In genomic region chr20:45816951-45817651, GRCh38 we compare ENCODE assay signal across 20 cellular contexts. TPM values are rescaled to one million over a fixed set of nuclear protein-coding genes. Genes with fewer than 3 reads are reported as not detected.
A peak's percentile ranks its signal among the peaks of the same experiment; 100 is the strongest.
DNase-seq lines count a peak whose midpoint lies in the region; ATAC-seq and TF ChIP-seq lines count a peak whose summit lies in the region.
"Had no signal": no experiment of that assay in that cellular context is flagged by ENCODE, and none has a peak within 500 bp of the region (broad histone marks: within the 10 kb centered on the region; RNA-seq: fewer than 3 reads in every experiment).

No MANE protein-coding gene starts in this region.

- H3K4me3 Mint-ChIP-seq in endothelial cell (ENCODE audit: unreplicated experiment), result no peak overlapping the region
- H3K4me3 Mint-ChIP-seq in progenitor cell of endocrine pancreas (ENCODE audit: low read depth), result no peak overlapping the region
- H3K4me3 Mint-ChIP-seq: activated CD4-positive, alpha-beta memory T cell treated with anti-CD3 and anti-CD28 coated beads for 36 hours had no signal

- TF ChIP-seq CTCF in endothelial cell (IDR thresholded peaks at IDR 0.05; ENCODE audit: unreplicated experiment) (no peak), progenitor cell of endocrine pancreas (IDR thresholded peaks at IDR 0.05; ENCODE audit: unreplicated experiment) (no peak), OCI-LY7 (conservative IDR thresholded peaks at IDR 0.05; ENCODE audit: low read length) (no peak), dorsolateral prefrontal cortex (IDR thresholded peaks at IDR 0.05 in 54 of 56, conservative IDR thresholded peaks at IDR 0.05 in 2 of 56; ENCODE audit: low read depth in 1 of 56, partially characterized antibody in 56 of 56) (no peak)

- H3K4me1 ChIP-seq in OCI-LY7 (ENCODE audit: insufficient read depth, low read length, poor library complexity, severe bottlenecking), result peaks cover 19% of the 10 kb centered on the region

- peaks cover under 1% of the 10 kb centered on the region; the same call in 1 of the 2 replicates for H3K9me3 ChIP-seq in OCI-LY7 (ENCODE audit: low read length)

- no peaks in the 10 kb centered on the region for H3K36me3 Mint-ChIP-seq in endothelial cell (ENCODE audit: low read depth, unreplicated experiment)
- peaks cover 3% of the 10 kb centered on the region for H3K36me3 Mint-ChIP-seq in progenitor cell of endocrine pancreas (ENCODE audit: insufficient read depth)

- H3K27ac Mint-ChIP-seq in endothelial cell (ENCODE audit: unreplicated experiment) (peak overlapping the region; percentile 36), progenitor cell of endocrine pancreas (peak overlapping the region; percentile 7)
- H3K27ac Mint-ChIP-seq: activated CD4-positive, alpha-beta memory T cell treated with anti-CD3 and anti-CD28 coated beads for 36 hours had no signal

- H3K27me3 Mint-ChIP-seq in endothelial cell (ENCODE audit: unreplicated experiment), result peaks cover 7% of the 10 kb centered on the region
- peaks cover 6% of the 10 kb centered on the region for H3K27me3 Mint-ChIP-seq in progenitor cell of endocrine pancreas

- no peak overlapping the region for H2AFZ ChIP-seq in OCI-LY7 (ENCODE audit: low read length)

- H3K4me3 ChIP-seq in OCI-LY7 (ENCODE audit: low read depth, low read length, poor library complexity, severe bottlenecking), result no peak overlapping the region
- no peak overlapping the region for H3K4me3 ChIP-seq in dorsolateral prefrontal cortex

- H3K4me2 ChIP-seq in OCI-LY7 (ENCODE audit: low read length), result no peak overlapping the region; the same call in 1 of the 2 replicates

- no peaks in the 10 kb centered on the region for H3K9me2 ChIP-seq in OCI-LY7 (ENCODE audit: insufficient read depth, low read length)

- DNase-seq in ELR (ENCODE audit: low read depth) (peak; percentile 43), M059J (ENCODE audit: low read depth) (peak; percentile 44), endothelial cell (ENCODE audit: low spot score) (no peak), progenitor cell of endocrine pancreas (ENCODE audit: low spot score, unreplicated experiment) (no peak), OCI-LY7 (ENCODE audit: low spot score) (no peak), dorsolateral prefrontal cortex (no peak)
- DNase-seq: activated CD4-positive, alpha-beta memory T cell treated with anti-CD3 and anti-CD28 coated beads for 36 hours; anterior cingulate cortex; MM.1S; NCI-H2081; NCI-H774; occipital lobe; SHP77; T-helper 9 cell had no signal

- H3K4me1 Mint-ChIP-seq in endothelial cell (ENCODE audit: unreplicated experiment) (peaks cover 9% of the 10 kb centered on the region), progenitor cell of endocrine pancreas (ENCODE audit: low read depth) (peaks cover 14% of the 10 kb centered on the region)

- no peaks in the 10 kb centered on the region for H4K20me1 ChIP-seq in OCI-LY7 (ENCODE audit: insufficient read depth, low read length)

- ATAC-seq in HG03460 (IDR thresholded peaks at IDR 0.05; ENCODE audit: unreplicated experiment) (no peak), GM21381 (IDR thresholded peaks at IDR 0.05; ENCODE audit: unreplicated experiment) (no peak)

- intact Hi-C loops in OCI-LY7 (cut with micrococcal nuclease; ENCODE audit: unreplicated experiment) (no loop called here), dorsolateral prefrontal cortex (cut with DNase I) (no loop called here)

- POLR2A ChIA-PET in OCI-LY7 (lab: Charles Lee), result no interaction called here

- no peaks in the 10 kb centered on the region for H3K9me3 Mint-ChIP-seq in endothelial cell (ENCODE audit: unreplicated experiment)
- no peaks in the 10 kb centered on the region for H3K9me3 Mint-ChIP-seq in progenitor cell of endocrine pancreas (ENCODE audit: low read depth)
- H3K9me3 Mint-ChIP-seq: activated CD4-positive, alpha-beta memory T cell treated with anti-CD3 and anti-CD28 coated beads for 36 hours; activated T-helper 2 cell treated with anti-CD3 and anti-CD28 coated beads, Interferon-gamma antibody, Interleukin-2, Interleukin-4, amounts not matched to agents 10 μg/mL and 5 μg/mL and 100 μg/mL, durations not matched to agents 14 hours and 24 hours and 36 hours had no signal

- CTCF ChIA-PET in OCI-LY7 (lab: Charles Lee; ENCODE audit: unreplicated experiment), result no interaction called here

- H3K27ac ChIP-seq in OCI-LY7 (ENCODE audit: low read depth, low read length, poor library complexity, severe bottlenecking) (no peak overlapping the region), dorsolateral prefrontal cortex (peak overlapping the region in 3 of 59 donors; percentile 5 to 43 (median 18))

- peaks cover 60% of the 10 kb centered on the region for H3K36me3 ChIP-seq in OCI-LY7 (ENCODE audit: insufficient read depth, low read length)

- peaks cover 28% of the 10 kb centered on the region for H3K79me2 ChIP-seq in OCI-LY7 (ENCODE audit: insufficient read depth, low read depth, low read length)

- no TSS peak for BruUV-seq in OCI-LY7 (replicated peaks; lab: Mats Ljungman, UMichigan)

- peaks cover 0 to 21% (median 0%) of the 10 kb centered on the region in 45 donors for H3K27me3 ChIP-seq in dorsolateral prefrontal cortex

RNA-seq across cellular contexts. Expression of gene UBE2C, which starts 4.7 kb away (rescaled TPM):
- total RNA-seq in M059J (2014; rRNA removed; shearing (Covaris generic)), result 435 and 579 TPM in 2 replicates
- total RNA-seq in endothelial cell (ENCODE audit: unreplicated experiment), result 22.9 TPM
- 63.9 and 69.0 TPM in 2 replicates for total RNA-seq in progenitor cell of endocrine pancreas
- total RNA-seq in OCI-LY7 (2014; rRNA removed; shearing (Covaris generic)), result 225 and 269 TPM in 2 replicates
- 222 and 255 TPM in 2 replicates for total RNA-seq in OCI-LY7 (2022)
- total RNA-seq in dorsolateral prefrontal cortex, result 1 to 10 TPM in 7 of 120 experiments, under 1 TPM in 5, not detected in 108; 0.62 to 2.7 (median 1.2) TPM

RNA-seq across cellular contexts. Expression of gene TNNC2, which starts 10.0 kb away (rescaled TPM):
- total RNA-seq in M059J (2014; rRNA removed; shearing (Covaris generic)), result not detected in 2 replicates
- total RNA-seq in endothelial cell (ENCODE audit: unreplicated experiment) (not detected), progenitor cell of endocrine pancreas (0.67 TPM in 1 of 2 replicates, not detected in the other), OCI-LY7 (2022) (not detected in 2 replicates), dorsolateral prefrontal cortex (1 to 10 TPM in 98 of 120 experiments, under 1 TPM in 7, not detected in 15; 0.64 to 4.3 (median 1.9) TPM)
- total RNA-seq in OCI-LY7 (2014; rRNA removed; shearing (Covaris generic)), result not detected in 2 replicates
- total RNA-seq: activated CD4-positive, alpha-beta memory T cell treated with anti-CD3 and anti-CD28 coated beads for 36 hours; activated T-helper 2 cell treated with anti-CD3 and anti-CD28 coated beads, Interferon-gamma antibody, Interleukin-2, Interleukin-4, amounts not matched to agents 10 μg/mL and 5 μg/mL and 100 μg/mL, durations not matched to agents 14 hours and 24 hours and 36 hours; dermis blood vessel endothelial cell; lung microvascular endothelial cell had no signal

RNA-seq across cellular contexts. Expression of gene SNX21, which starts 16.5 kb away (rescaled TPM):
- total RNA-seq in M059J (2014; rRNA removed; shearing (Covaris generic)), result 35.1 and 35.8 TPM in 2 replicates
- total RNA-seq in endothelial cell (ENCODE audit: unreplicated experiment) (11.9 TPM), progenitor cell of endocrine pancreas (12.2 and 13.1 TPM in 2 replicates), OCI-LY7 (2022) (0.49 and 1.1 TPM in 2 replicates), dorsolateral prefrontal cortex (10 to 100 TPM; 24.9 to 65.9 (median 37.1) TPM)
- 0.49 and 0.79 TPM in 2 replicates for total RNA-seq in OCI-LY7 (2014; rRNA removed; shearing (Covaris generic))

RNA-seq across cellular contexts. Expression of gene DNTTIP1, which starts 25.3 kb away (rescaled TPM):
- total RNA-seq in M059J (2014; rRNA removed; shearing (Covaris generic)), result 50.2 and 57.6 TPM in 2 replicates
- 36.9 TPM for total RNA-seq in endothelial cell (ENCODE audit: unreplicated experiment)
- total RNA-seq in progenitor cell of endocrine pancreas, result 29.3 and 33.4 TPM in 2 replicates
- 25.8 and 30.5 TPM in 2 replicates for total RNA-seq in OCI-LY7 (2014; rRNA removed; shearing (Covaris generic))
- total RNA-seq in OCI-LY7 (2022), result 38.7 and 38.8 TPM in 2 replicates
- 10 to 100 TPM; 13.2 to 33.5 (median 21.5) TPM for total RNA-seq in dorsolateral prefrontal cortex

RNA-seq across cellular contexts. Expression of gene WFDC3, which starts 25.4 kb away (rescaled TPM):
- total RNA-seq in M059J (2014; rRNA removed; shearing (Covaris generic)), result 0.42 TPM in 1 of 2 replicates, not detected in the other
- total RNA-seq in endothelial cell (ENCODE audit: unreplicated experiment) (not detected), progenitor cell of endocrine pancreas (0.62 and 0.84 TPM in 2 replicates), OCI-LY7 (2022) (not detected in 2 replicates), dorsolateral prefrontal cortex (1 to 10 TPM in 76 of 120 experiments, under 1 TPM in 7, not detected in 37; 0.71 to 6.6 (median 1.8) TPM)
- not detected in 2 replicates for total RNA-seq in OCI-LY7 (2014; rRNA removed; shearing (Covaris generic))
- total RNA-seq: activated CD4-positive, alpha-beta memory T cell treated with anti-CD3 and anti-CD28 coated beads for 36 hours; activated T-helper 2 cell treated with anti-CD3 and anti-CD28 coated beads, Interferon-gamma antibody, Interleukin-2, Interleukin-4, amounts not matched to agents 10 μg/mL and 5 μg/mL and 100 μg/mL, durations not matched to agents 14 hours and 24 hours and 36 hours; dermis blood vessel endothelial cell; lung microvascular endothelial cell; occipital lobe; subcutaneous adipose tissue had no signal

Comparison
In these comparisons a context has a peak if more than half of its experiments do, and no peak if none do; other contexts are left out.
1. DNase-seq: peak in ELR (single experiment) and M059J (single experiment); none in endothelial cell (single experiment), progenitor cell of endocrine pancreas (single experiment), OCI-LY7 (single experiment) and dorsolateral prefrontal cortex (0 of 10).